ENCODE assay signal across 29 cellular contexts in the genomic region with DNA sequence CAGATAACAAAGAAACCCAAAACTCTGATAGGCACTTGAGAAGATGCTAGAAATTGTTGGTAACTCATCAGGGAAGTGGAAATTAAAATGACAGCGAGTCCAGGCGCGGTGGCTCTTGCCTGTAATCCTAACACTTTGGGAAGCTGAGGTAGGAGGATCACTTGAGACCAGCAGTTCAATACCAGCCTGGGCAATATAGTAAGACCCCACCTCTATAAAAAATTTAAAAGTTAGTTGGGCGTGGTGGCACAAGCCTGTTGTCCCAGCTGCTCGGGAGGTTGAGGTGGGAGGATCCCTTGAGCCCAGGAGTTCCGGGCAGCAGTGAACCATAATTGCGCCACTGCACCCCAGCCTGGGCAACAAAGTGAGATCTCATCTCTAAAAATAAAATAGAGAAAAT. TPM values are rescaled to one million over a fixed set of nuclear protein-coding genes. Genes with fewer than 3 reads are reported as not detected.
"Had no signal": no experiment of that assay in that cellular context is flagged by ENCODE, and none has a peak within 500 bp of the region (broad histone marks: within the 10 kb centered on the region; RNA-seq: fewer than 3 reads in every experiment).

No MANE protein-coding gene starts in this region.

- H3K4me3 ChIP-seq: cardiac muscle cell, Peyer's patch, SJSA1 had no signal

- H3K36me3 ChIP-seq: brain microvascular endothelial cell, cardiac muscle cell, Peyer's patch, SJSA1 had no signal

- H3K4me2 ChIP-seq: SK-N-SH had no signal

- H3K9me2 ChIP-seq: SK-N-SH had no signal

- H3K4me3 Mint-ChIP-seq: activated B cell treated with CpG ODN at 0.5 μM for 24 hours; activated CD8-positive, alpha-beta T cell treated with anti-CD3 and anti-CD28 coated beads for 36 hours; activated naive CD4-positive, alpha-beta T cell treated with anti-CD3 and anti-CD28 coated beads for 36 hours; activated naive CD8-positive, alpha-beta T cell treated with anti-CD3 and anti-CD28 coated beads for 36 hours; activated T-cell treated with anti-CD3 and anti-CD28 coated beads, Interleukin-2, amount 50 U/mL, for 24 hours; central memory CD8-positive, alpha-beta T cell; T-helper 1 cell treated with Interleukin-12 subunit alpha and Interleukin-12 subunit beta and Interleukin-4 antibody, amounts not matched to agents 30 μg/mL and 1 μg/mL, for 36 hours; T-helper 2 cell treated with Interferon-gamma antibody and Interleukin-4, amounts not matched to agents 5 μg/mL and 100 μg/mL, for 36 hours had no signal

- H3K36me3 Mint-ChIP-seq: activated naive CD8-positive, alpha-beta T cell treated with anti-CD3 and anti-CD28 coated beads for 36 hours had no signal

- H3K27ac Mint-ChIP-seq: activated B cell treated with CpG ODN at 0.5 μM for 24 hours; activated CD8-positive, alpha-beta T cell treated with anti-CD3 and anti-CD28 coated beads for 36 hours; activated naive CD4-positive, alpha-beta T cell treated with anti-CD3 and anti-CD28 coated beads for 36 hours; activated naive CD8-positive, alpha-beta T cell treated with anti-CD3 and anti-CD28 coated beads for 36 hours; activated T-cell treated with anti-CD3 and anti-CD28 coated beads, Interleukin-2, amount 50 U/mL, for 24 hours; T-helper 1 cell treated with Interleukin-12 subunit alpha and Interleukin-12 subunit beta and Interleukin-4 antibody, amounts not matched to agents 30 μg/mL and 1 μg/mL, for 36 hours; T-helper 2 cell treated with Interferon-gamma antibody and Interleukin-4, amounts not matched to agents 5 μg/mL and 100 μg/mL, for 36 hours had no signal

- H3K9ac ChIP-seq: SK-N-SH had no signal

- DNase-seq: activated B cell treated with CpG ODN at 0.5 μM for 24 hours; activated CD4-positive, alpha-beta T cell treated with anti-CD3 and anti-CD28 coated beads for 4 hours; activated CD4-positive, CD25-positive, alpha-beta regulatory T cell treated with anti-CD3 and anti-CD28 coated beads, Interleukin-2, amount 50 U/mL, for 72 hours; activated CD8-positive, alpha-beta T cell treated with anti-CD3 and anti-CD28 coated beads for 36 hours; activated gamma-delta T cell treated with Interleukin-2 at 50 U/mL for 16 hours; activated naive CD4-positive, alpha-beta T cell treated with anti-CD3 and anti-CD28 coated beads for 36 hours; activated naive CD8-positive, alpha-beta T cell treated with anti-CD3 and anti-CD28 coated beads for 36 hours; activated T-cell treated with anti-CD3 and anti-CD28 coated beads, Interleukin-2, amount 50 U/mL, for 24 hours; amniotic stem cell; aorta; brain microvascular endothelial cell; NCI-H1048; NCI-H1436 treated with DMSO at 0.1 percent for 48 hours; NCI-H1694 treated with DMSO at 0.1 percent for 48 hours; NCI-H2029; NCI-H345; NCI-H524 treated with DMSO at 0.1 percent for 48 hours; PC-3; Peyer's patch; RPMI8226; SHP77 treated with DMSO at 0.1 percent for 48 hours; SK-N-SH had no signal

- H3K9me3 ChIP-seq: Peyer's patch, SJSA1, SK-N-SH had no signal

- H3K4me1 ChIP-seq: SJSA1 had no signal

- ATAC-seq: activated CD8-positive, alpha-beta T cell treated with anti-CD3 and anti-CD28 coated beads for 36 hours; PC-3 had no signal

- H3K27ac ChIP-seq: brain microvascular endothelial cell, cardiac muscle cell, Peyer's patch, SJSA1 had no signal

- H3K27me3 ChIP-seq: cardiac muscle cell had no signal

- H3K9me3 Mint-ChIP-seq: activated B cell treated with CpG ODN at 0.5 μM for 24 hours; activated CD8-positive, alpha-beta T cell treated with anti-CD3 and anti-CD28 coated beads for 36 hours; activated naive CD4-positive, alpha-beta T cell treated with anti-CD3 and anti-CD28 coated beads for 36 hours; activated naive CD8-positive, alpha-beta T cell treated with anti-CD3 and anti-CD28 coated beads for 36 hours; central memory CD8-positive, alpha-beta T cell; T-helper 1 cell treated with Interleukin-12 subunit alpha and Interleukin-12 subunit beta and Interleukin-4 antibody, amounts not matched to agents 30 μg/mL and 1 μg/mL, for 36 hours; T-helper 2 cell treated with Interferon-gamma antibody and Interleukin-4, amounts not matched to agents 5 μg/mL and 100 μg/mL, for 36 hours had no signal

RNA-seq across cellular contexts. Expression of a gene that starts 2.6 kb away (rescaled TPM):
- total RNA-seq: M059J, PC-3, SJSA1 had no signal

RNA-seq across cellular contexts. Expression of a gene that starts 4.9 kb away (rescaled TPM):
- total RNA-seq: M059J, NCI-H460, PC-3, SJSA1 had no signal
- polyA plus RNA-seq: SK-N-SH had no signal

RNA-seq across cellular contexts. Expression of a gene that starts 43.1 kb away (rescaled TPM):
- total RNA-seq: activated CD8-positive, alpha-beta T cell treated with anti-CD3 and anti-CD28 coated beads for 36 hours had no signal
